13 cellular contexts compared by ENCODE assay signal in genomic region chr21:33657124-33657842, GRCh38. TPM values are rescaled to one million over a fixed set of nuclear protein-coding genes. Genes with fewer than 3 reads are reported as not detected.
DNase-seq lines count a peak whose midpoint lies in the region; TF ChIP-seq lines count a peak whose summit lies in the region.
"Had no signal": no experiment of that assay in that cellular context is flagged by ENCODE, and none has a peak within 500 bp of the region (broad histone marks: within the 10 kb centered on the region; RNA-seq: fewer than 3 reads in every experiment).

No MANE protein-coding gene starts in this region.

- H3K4me1 ChIP-seq in SJSA1 (replicated peaks), result peaks cover 32% of the 10 kb centered on the region

- no peaks in the 10 kb centered on the region for H3K9me3 ChIP-seq in SJSA1 (replicated peaks)

- peak; percentile 70 for DNase-seq in GF-D8 (lab: John Stamatoyannopoulos, UW)
- DNase-seq in SJSA1 (ENCODE audit: low read depth in 1 of 2, low spot score in 2 of 2), result no peak
- DNase-seq in fibroblast of peridontal ligament (ENCODE audit: extremely low read depth), result peak; percentile 38
- DNase-seq in osteocyte (ENCODE audit: extremely low spot score, unreplicated experiment), result no peak
- no peak for DNase-seq in central memory CD4-positive, alpha-beta T cell
- no peak for DNase-seq in NCI-H69 (lab: John Stamatoyannopoulos, UW)
- no peak for DNase-seq in GDM1 (lab: John Stamatoyannopoulos, UW)
- DNase-seq in SHP77 (lab: John Stamatoyannopoulos, UW), result no peak
- DNase-seq: activated CD4-positive, alpha-beta memory T cell treated with anti-CD3 and anti-CD28 coated beads, Interleukin-2, amount 10 ng/mL, durations not matched to agents 7 days and 5 days; CD4-positive, alpha-beta memory T cell; midbrain; SW 1271 had no signal

- peaks cover 5% of the 10 kb centered on the region; the same call in 1 of the 2 replicates for H3K36me3 ChIP-seq in SJSA1

- no peak for TF ChIP-seq CTCF in osteocyte (IDR thresholded peaks at IDR 0.05)

- H3K4me3 Mint-ChIP-seq in osteocyte (ENCODE audit: unreplicated experiment), result no peak overlapping the region
- H3K4me3 Mint-ChIP-seq: activated CD4-positive, alpha-beta memory T cell treated with anti-CD3 and anti-CD28 coated beads, Interleukin-2, amount 10 ng/mL, durations not matched to agents 7 days and 5 days; CD4-positive, alpha-beta memory T cell had no signal

- peaks cover 9% of the 10 kb centered on the region for H3K36me3 Mint-ChIP-seq in osteocyte (ENCODE audit: unreplicated experiment)
- H3K36me3 Mint-ChIP-seq: CD4-positive, alpha-beta memory T cell had no signal

- peak overlapping the region; percentile 48 for H3K27ac ChIP-seq in SJSA1

- H3K4me3 ChIP-seq in SJSA1, result no peak overlapping the region
- H3K4me3 ChIP-seq: coronary artery had no signal

- peaks cover 34% of the 10 kb centered on the region for H3K4me1 Mint-ChIP-seq in osteocyte (ENCODE audit: unreplicated experiment)
- H3K4me1 Mint-ChIP-seq: activated CD4-positive, alpha-beta memory T cell treated with anti-CD3 and anti-CD28 coated beads, Interleukin-2, amount 10 ng/mL, durations not matched to agents 7 days and 5 days; CD4-positive, alpha-beta memory T cell had no signal

- H3K27me3 Mint-ChIP-seq in osteocyte (ENCODE audit: unreplicated experiment), result no peaks in the 10 kb centered on the region

- H3K27ac Mint-ChIP-seq in osteocyte (ENCODE audit: unreplicated experiment), result peak overlapping the region; percentile 36
- H3K27ac Mint-ChIP-seq: activated CD4-positive, alpha-beta memory T cell treated with anti-CD3 and anti-CD28 coated beads, Interleukin-2, amount 10 ng/mL, durations not matched to agents 7 days and 5 days; CD4-positive, alpha-beta memory T cell had no signal

- H3K9me3 Mint-ChIP-seq in osteocyte (ENCODE audit: unreplicated experiment), result peaks cover 15% of the 10 kb centered on the region
- H3K9me3 Mint-ChIP-seq: activated CD4-positive, alpha-beta memory T cell treated with anti-CD3 and anti-CD28 coated beads, Interleukin-2, amount 10 ng/mL, durations not matched to agents 7 days and 5 days had no signal

- H3K27me3 ChIP-seq in SJSA1 (replicated peaks), result no peaks in the 10 kb centered on the region

RNA-seq across cellular contexts. Expression of gene ITSN1, which starts 15.0 kb away (rescaled TPM):
- total RNA-seq in SJSA1 (2014; rRNA removed; shearing (Covaris generic)), result 25.8 and 53.2 TPM in 2 replicates
- 44.0 and 49.9 TPM in 2 replicates for total RNA-seq in osteocyte

RNA-seq across cellular contexts. Expression of gene CRYZL1, which starts 15.7 kb away (rescaled TPM):
- total RNA-seq in SJSA1 (2014; rRNA removed; shearing (Covaris generic)), result 15.3 and 16.5 TPM in 2 replicates
- 43.6 and 48.2 TPM in 2 replicates for total RNA-seq in osteocyte

Comparison
In these comparisons a context has a peak if more than half of its experiments do, and no peak if none do; other contexts are left out.
1. DNase-seq: peak in GF-D8 (single experiment) and fibroblast of peridontal ligament (single experiment); none in SJSA1 (0 of 2), osteocyte (single experiment), central memory CD4-positive, alpha-beta T cell (single experiment), NCI-H69 (single experiment), GDM1 (single experiment) and SHP77 (0 of 2).